Comparison of ENCODE assay signal across 13 cellular contexts in genomic region chr4:7908668-7909067, GRCh38. TPM values are rescaled to one million over a fixed set of nuclear protein-coding genes. Genes with fewer than 3 reads are reported as not detected.
DNase-seq lines count a peak whose midpoint lies in the region; ATAC-seq, FAIRE-seq and TF ChIP-seq lines count a peak whose summit lies in the region.
"Had no signal": no experiment of that assay in that cellular context is flagged by ENCODE, and none has a peak within 500 bp of the region (broad histone marks: within the 10 kb centered on the region; RNA-seq: fewer than 3 reads in every experiment).

No MANE protein-coding gene starts in this region.

- H3K4me3 ChIP-seq in right atrium auricular region (no peak overlapping the region), heart right ventricle (no peak overlapping the region), gastroesophageal sphincter (no peak overlapping the region), tibial artery (no peak overlapping the region)

- no peak for TF ChIP-seq CTCF in right atrium auricular region (IDR thresholded peaks at IDR 0.05)
- no peak for TF ChIP-seq CTCF in heart right ventricle (IDR thresholded peaks at IDR 0.05)
- no peak for TF ChIP-seq CTCF in gastroesophageal sphincter (IDR thresholded peaks at IDR 0.05)
- TF ChIP-seq CTCF in tibial artery (IDR thresholded peaks at IDR 0.05), result no peak

- WGBS in heart right ventricle, 2 donors, result 68 to 74% methylated on average over 4 of the region's 4 CpGs
- WGBS in gastroesophageal sphincter (ENCODE audit: low coverage in 1 of 2), 2 donors, result 27 to 44% methylated on average over 4 of the region's 4 CpGs

- H3K27ac ChIP-seq in right atrium auricular region, result no peak overlapping the region
- H3K27ac ChIP-seq in heart right ventricle, result no peak overlapping the region
- H3K27ac ChIP-seq in gastroesophageal sphincter, result peak overlapping the region; percentile 32 to 90 (median 88)
- H3K27ac ChIP-seq in tibial artery, result peak overlapping the region; percentile 78 to 81

- H3K9me3 ChIP-seq in right atrium auricular region (no peaks in the 10 kb centered on the region), heart right ventricle (no peaks in the 10 kb centered on the region), gastroesophageal sphincter (no peaks in the 10 kb centered on the region), tibial artery (no peaks in the 10 kb centered on the region)

- intact Hi-C loops in heart right ventricle (cut with DNase I) (loop anchor here in 1 of 10 donors (5.0 kb wide), 1 partner anchor 41 kb away; no protein-coding TSS in a partner anchor), tibial artery (cut with DNase I; ENCODE audit: low total_unique reads) (no loop called here)

- peak; percentile 18 for DNase-seq in right atrium auricular region (ENCODE audit: low spot score)
- no peak for DNase-seq in heart right ventricle
- DNase-seq in NCI-H69 (lab: John Stamatoyannopoulos, UW), result peak; percentile 43
- DNase-seq in tibial artery, result no peak
- DNase-seq in NCI-H1694 treated with DMSO at 0.1 percent for 48 hours (lab: John Stamatoyannopoulos, UW), result no peak
- no peak for DNase-seq in HTR-8/SVneo (ENCODE audit: insufficient read length, low spot score)
- DNase-seq: CD8-positive, alpha-beta memory T cell; H9; NCI-H1436 treated with DMSO at 0.1 percent for 48 hours; NCI-H446 treated with DMSO at 0.1 percent for 48 hours; SW 1271 had no signal

- H3K27me3 ChIP-seq in right atrium auricular region, result no peaks in the 10 kb centered on the region
- no peaks in the 10 kb centered on the region for H3K27me3 ChIP-seq in heart right ventricle
- H3K27me3 ChIP-seq in gastroesophageal sphincter, result no peaks in the 10 kb centered on the region
- H3K27me3 ChIP-seq in tibial artery, result no peaks in the 10 kb centered on the region

- FAIRE-seq in HTR-8/SVneo (lab: Jason Lieb, UNC), result no peak

- H3K4me1 ChIP-seq in right atrium auricular region, result peaks cover 0 to 59% of the 10 kb centered on the region in 2 donors
- peaks cover 3 to 71% (median 22%) of the 10 kb centered on the region in 9 donors for H3K4me1 ChIP-seq in heart right ventricle
- peaks cover 0 to 95% (median 47%) of the 10 kb centered on the region in 3 donors for H3K4me1 ChIP-seq in gastroesophageal sphincter
- peaks cover 0 to 80% (median 56%) of the 10 kb centered on the region in 4 donors for H3K4me1 ChIP-seq in tibial artery

- no peak for TF ChIP-seq EP300 in gastroesophageal sphincter (IDR thresholded peaks at IDR 0.05)

- no peak for TF ChIP-seq POLR2A in gastroesophageal sphincter (IDR thresholded peaks at IDR 0.05)

- no peaks in the 10 kb centered on the region for H3K36me3 ChIP-seq in right atrium auricular region
- H3K36me3 ChIP-seq in heart right ventricle, result no peaks in the 10 kb centered on the region
- no peaks in the 10 kb centered on the region for H3K36me3 ChIP-seq in gastroesophageal sphincter
- H3K36me3 ChIP-seq in tibial artery, result no peaks in the 10 kb centered on the region

- ATAC-seq in heart right ventricle (no peak), gastroesophageal sphincter (no peak), GM21360 (IDR thresholded peaks at IDR 0.05; ENCODE audit: unreplicated experiment) (no peak)

RNA-seq across cellular contexts. Expression of gene AFAP1, which starts 31.0 kb away (rescaled TPM):
- 10 to 100 TPM; 16.2 to 27.2 TPM for total RNA-seq in right atrium auricular region
- total RNA-seq in heart right ventricle, result 1 to 10 TPM; 4.7 to 8.9 (median 6.2) TPM
- 1 to 10 TPM; 2.9 to 4.3 TPM for polyA plus RNA-seq in heart right ventricle
- 10 to 100 TPM; 32.0 to 79.7 (median 48.1) TPM for total RNA-seq in gastroesophageal sphincter

Comparison
In these comparisons a context has a peak if more than half of its experiments do, and no peak if none do; other contexts are left out.
1. DNase-seq: peak in right atrium auricular region (single experiment) and NCI-H69 (single experiment); none in heart right ventricle (0 of 2), tibial artery (0 of 2), NCI-H1694 treated with DMSO at 0.1 percent for 48 hours (single experiment) and HTR-8/SVneo (single experiment).
2. H3K27ac ChIP-seq: peak in gastroesophageal sphincter (4 of 4) and tibial artery (2 of 2); none in right atrium auricular region (0 of 2) and heart right ventricle (0 of 10).